ENCODE assay signal across 8 cellular contexts in genomic region chr3:184371570-184372018, GRCh38. TPM values are rescaled to one million over a fixed set of nuclear protein-coding genes. Genes with fewer than 3 reads are reported as not detected.
DNase-seq lines count a peak whose midpoint lies in the region; ATAC-seq, FAIRE-seq and TF ChIP-seq lines count a peak whose summit lies in the region.

No MANE protein-coding gene starts in this region.

- FAIRE-seq in pancreas (lab: Jason Lieb, UNC): no peak

- CTCF ChIA-PET in activated naive CD4-positive, alpha-beta T cell treated with anti-CD3 and anti-CD28 coated beads, Interleukin-2, amount 10 ng/mL, durations not matched to agents 7 days and 5 days (lab: Charles Lee): interaction anchor here (0.6 to 6.7 kb wide), 32 partner anchors 9 to 476 kb away, joined by 3 to 143 read pairs (median 6); partner anchors contain the start of genes CLCN2, EPHB3, POLR2H and VWA5B2

- no peaks in the 10 kb centered on the region for H3K9me2 ChIP-seq in GM23248 (ENCODE audit: insufficient read depth)

- no peaks in the 10 kb centered on the region for H4K20me1 ChIP-seq in GM23248 (ENCODE audit: insufficient read depth)

- no peaks in the 10 kb centered on the region for H3K9me3 Mint-ChIP-seq in activated naive CD4-positive, alpha-beta T cell treated with anti-CD3 and anti-CD28 coated beads, Interleukin-2, amount 10 ng/mL, durations not matched to agents 7 days and 5 days

- no peaks in the 10 kb centered on the region for H3K79me2 ChIP-seq in GM23248 (ENCODE audit: insufficient read depth)

- H3K27me3 ChIP-seq in GM23248 (replicated peaks; ENCODE audit: insufficient read depth) (peaks cover under 1% of the 10 kb centered on the region; the same call in 1 of the 2 replicates), gastroesophageal sphincter (peaks cover 7% of the 10 kb centered on the region), pancreas (no peaks in the 10 kb centered on the region)

- WGBS in GM23248 (ENCODE audit: low coverage in 1 of 2, low lambda C conversion rate in 2 of 2, missing lambda C conversion rate in 2 of 2), 2 experiments: 47 to 48% methylated on average over 5 of the region's 5 CpGs
- WGBS in gastroesophageal sphincter (ENCODE audit: low coverage in 1 of 2), 2 donors: 0 to 41% methylated on average over 1 to 5 of the region's 5 CpGs
- 24 to 26% methylated on average over 5 of the region's 5 CpGs for WGBS in pancreas, 2 donors

- H3K27ac ChIP-seq in GM23248 (no peak overlapping the region), gastroesophageal sphincter (no peak overlapping the region), pancreas (peak overlapping the region in 2 of 4 donors; percentile 4 to 37)

- TF ChIP-seq EP300 in gastroesophageal sphincter (IDR thresholded peaks at IDR 0.05): no peak

- peaks cover 28% of the 10 kb centered on the region for H3K4me1 ChIP-seq in GM23248 (ENCODE audit: insufficient read depth)
- peaks cover 0 to 30% (median 8%) of the 10 kb centered on the region in 3 donors for H3K4me1 ChIP-seq in gastroesophageal sphincter
- peaks cover 4 to 11% (median 7%) of the 10 kb centered on the region in 3 donors for H3K4me1 ChIP-seq in pancreas

- TF ChIP-seq CTCF in gastroesophageal sphincter (IDR thresholded peaks at IDR 0.05) (peak in 3 of 4 experiments; percentile 91 to 94 (median 91)), pancreas (IDR thresholded peaks at IDR 0.05) (peak; percentile 90 to 95 (median 94))

- H3K27me3 Mint-ChIP-seq in activated naive CD4-positive, alpha-beta T cell treated with anti-CD3 and anti-CD28 coated beads, Interleukin-2, amount 10 ng/mL, durations not matched to agents 7 days and 5 days: peaks cover 33% of the 10 kb centered on the region

- no peak overlapping the region for H3K4me2 ChIP-seq in GM23248 (ENCODE audit: unreplicated experiment)

- no peak overlapping the region for H2AFZ ChIP-seq in GM23248

- H3K4me3 Mint-ChIP-seq in activated naive CD4-positive, alpha-beta T cell treated with anti-CD3 and anti-CD28 coated beads, Interleukin-2, amount 10 ng/mL, durations not matched to agents 7 days and 5 days: no peak overlapping the region

- H3K4me1 Mint-ChIP-seq in activated naive CD4-positive, alpha-beta T cell treated with anti-CD3 and anti-CD28 coated beads, Interleukin-2, amount 10 ng/mL, durations not matched to agents 7 days and 5 days: peaks cover 6% of the 10 kb centered on the region

- H3K36me3 Mint-ChIP-seq in activated naive CD4-positive, alpha-beta T cell treated with anti-CD3 and anti-CD28 coated beads, Interleukin-2, amount 10 ng/mL, durations not matched to agents 7 days and 5 days: peaks cover 26% of the 10 kb centered on the region

- peak; percentile 91 for DNase-seq in DMS153 (lab: John Stamatoyannopoulos, UW)
- DNase-seq in GM23248: peak; percentile 95
- peak; percentile 81 for DNase-seq in MV-4-11 (lab: John Stamatoyannopoulos, UW)
- DNase-seq in SHP77 (lab: John Stamatoyannopoulos, UW): peak; percentile 89 to 91
- peak; percentile 75 for DNase-seq in activated naive CD4-positive, alpha-beta T cell treated with anti-CD3 and anti-CD28 coated beads, Interleukin-2, amount 10 ng/mL, durations not matched to agents 7 days and 5 days
- peak; percentile 72 to 95 (median 90) for DNase-seq in pancreas

- peaks cover 38% of the 10 kb centered on the region for H3F3A ChIP-seq in GM23248 (ENCODE audit: insufficient read depth)

- H3K9me3 ChIP-seq in GM23248 (ENCODE audit: low read depth): no peaks in the 10 kb centered on the region
- no peaks in the 10 kb centered on the region for H3K9me3 ChIP-seq in gastroesophageal sphincter
- H3K9me3 ChIP-seq in pancreas: no peaks in the 10 kb centered on the region

- peaks cover 11% of the 10 kb centered on the region for H3K36me3 ChIP-seq in GM23248 (ENCODE audit: low read depth)
- H3K36me3 ChIP-seq in gastroesophageal sphincter: peaks cover 0 to 31% of the 10 kb centered on the region in 2 donors
- peaks cover 0 to 4% (median 3%) of the 10 kb centered on the region in 3 donors for H3K36me3 ChIP-seq in pancreas

- no peak overlapping the region for H3K27ac Mint-ChIP-seq in activated naive CD4-positive, alpha-beta T cell treated with anti-CD3 and anti-CD28 coated beads, Interleukin-2, amount 10 ng/mL, durations not matched to agents 7 days and 5 days

- TF ChIP-seq POLR2A in gastroesophageal sphincter (IDR thresholded peaks at IDR 0.05): no peak

- H3K4me3 ChIP-seq in GM23248 (no peak overlapping the region), gastroesophageal sphincter (no peak overlapping the region), pancreas (no peak overlapping the region)

- peak; percentile 84 for ATAC-seq in gastroesophageal sphincter
- peak; percentile 97 to 99 (median 98) for ATAC-seq in pancreas
- no peak for ATAC-seq in GM19455 (IDR thresholded peaks at IDR 0.05; ENCODE audit: unreplicated experiment)

- H3K9ac ChIP-seq in GM23248: no peak overlapping the region

- intact Hi-C loops in pancreas (cut with DNase I): loop anchor here in 1 of 3 donors (5.0 kb wide), 1 partner anchor 171 kb away; no protein-coding TSS in a partner anchor

- in situ Hi-C loops in GM23248 (cut with MboI): loop anchor here (10.0 to 25.0 kb wide), 2 partner anchors 153 to 416 kb away; no protein-coding TSS in a partner anchor

RNA-seq across cellular contexts. Expression of gene THPO, which starts 6.4 kb away (rescaled TPM):
- total RNA-seq in GM23248 (2014; rRNA removed; shearing (Covaris generic)): not detected in 2 replicates
- polyA plus RNA-seq in GM23248 (2016; fragmentation: Nextera tagmentation; extraction: Ambion mirVana): not detected in 2 replicates
- total RNA-seq in gastroesophageal sphincter: under 1 TPM in 2 of 4 donors, not detected in 2; 0.31 to 0.94 TPM
- under 1 TPM in 5 of 6 donors, not detected in 1; 0.28 to 0.72 (median 0.54) TPM for total RNA-seq in pancreas
- 1 to 10 TPM in 1 of 2 donors, under 1 TPM in 1; 0.40 to 1.3 TPM for polyA plus RNA-seq in pancreas

RNA-seq across cellular contexts. Expression of gene CHRD, which starts 8.3 kb away (rescaled TPM):
- 0.22 and 0.25 TPM in 2 replicates for total RNA-seq in GM23248 (2014; rRNA removed; shearing (Covaris generic))
- 0.13 and 0.15 TPM in 2 replicates for polyA plus RNA-seq in GM23248 (2016; fragmentation: Nextera tagmentation; extraction: Ambion mirVana)
- 10 to 100 TPM in 3 of 4 donors, 1 to 10 TPM in 1; 8.2 to 27.4 (median 16.5) TPM for total RNA-seq in gastroesophageal sphincter
- total RNA-seq in pancreas: 10 to 100 TPM; 11.0 to 31.4 (median 17.3) TPM
- polyA plus RNA-seq in pancreas: 10 to 100 TPM; 23.3 to 96.7 TPM

RNA-seq across cellular contexts. Expression of gene POLR2H, which starts 10.1 kb away (rescaled TPM):
- total RNA-seq in GM23248 (2014; rRNA removed; shearing (Covaris generic)): 73.0 and 81.2 TPM in 2 replicates
- polyA plus RNA-seq in GM23248 (2016; fragmentation: Nextera tagmentation; extraction: Ambion mirVana) (66.3 and 69.7 TPM in 2 replicates), pancreas (100 to 1,000 TPM in 1 of 2 donors, 10 to 100 TPM in 1; 98.0 to 116 TPM)
- total RNA-seq in gastroesophageal sphincter (10 to 100 TPM; 32.8 to 54.1 (median 40.9) TPM), pancreas (10 to 100 TPM; 19.7 to 38.2 (median 25.7) TPM)

RNA-seq across cellular contexts. Expression of gene CLCN2, which starts 10.2 kb away (rescaled TPM):
- 1.2 and 1.8 TPM in 2 replicates for total RNA-seq in GM23248 (2014; rRNA removed; shearing (Covaris generic))
- polyA plus RNA-seq in GM23248 (2016; fragmentation: Nextera tagmentation; extraction: Ambion mirVana): 1.3 and 1.5 TPM in 2 replicates
- total RNA-seq in gastroesophageal sphincter: 1 to 10 TPM; 2.0 to 6.8 (median 2.3) TPM
- total RNA-seq in pancreas: 1 to 10 TPM; 4.9 to 9.2 (median 6.2) TPM
- polyA plus RNA-seq in pancreas: 10 to 100 TPM; 22.2 to 25.5 TPM

RNA-seq across cellular contexts. Expression of gene FAM131A, which starts 34.2 kb away (rescaled TPM):
- total RNA-seq in GM23248 (2014; rRNA removed; shearing (Covaris generic)): 24.5 and 44.9 TPM in 2 replicates
- 5.6 and 7.0 TPM in 2 replicates for polyA plus RNA-seq in GM23248 (2016; fragmentation: Nextera tagmentation; extraction: Ambion mirVana)
- 10 to 100 TPM; 53.9 to 71.4 (median 65.3) TPM for total RNA-seq in gastroesophageal sphincter
- total RNA-seq in pancreas: 1 to 10 TPM; 4.0 to 7.9 (median 6.4) TPM
- polyA plus RNA-seq in pancreas: 10 to 100 TPM; 12.7 to 22.5 TPM
